8 cellular contexts compared by ENCODE assay signal in the genomic region with DNA sequence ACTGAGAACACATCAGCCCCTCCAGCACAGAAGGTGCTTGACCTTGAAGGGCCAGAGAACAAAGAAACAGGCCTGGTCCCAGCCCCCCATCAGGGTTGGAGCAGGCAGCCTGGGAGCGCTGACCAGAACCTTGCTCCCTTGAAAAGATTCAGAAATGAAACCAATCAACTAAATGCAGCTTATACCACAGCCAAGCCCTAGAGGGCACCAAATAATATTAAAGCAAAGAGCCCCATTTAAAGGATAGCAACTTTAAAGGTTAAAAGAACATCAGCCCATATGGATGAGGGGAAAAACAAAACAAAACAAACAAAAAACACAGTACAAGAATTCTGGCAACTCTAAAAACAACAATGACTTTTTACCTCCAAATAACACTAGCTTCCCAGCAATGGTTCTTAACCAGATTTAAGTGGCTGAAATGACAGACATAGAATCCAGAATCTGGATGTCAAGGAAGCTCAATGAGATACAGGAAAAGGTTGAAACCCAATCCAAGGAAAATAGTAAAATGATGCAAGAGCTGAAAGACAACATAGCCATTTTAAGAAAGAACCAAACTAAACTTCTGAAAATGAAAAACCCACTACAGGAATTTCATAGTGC.
A peak's percentile ranks its signal among the peaks of the same experiment; 100 is the strongest.
DNase-seq lines count a peak whose midpoint lies in the region; FAIRE-seq and TF ChIP-seq lines count a peak whose summit lies in the region.

No MANE protein-coding gene starts in this region.

- TF ChIP-seq POLR2A in GM12891 (IDR thresholded peaks at IDR 0.05; ENCODE audit: low read depth, low read length), result no peak

- no peak for TF ChIP-seq EP300 in Ishikawa (IDR thresholded peaks at IDR 0.05; ENCODE audit: borderline replicate concordance)

- peak overlapping the region in 1 of 5 experiments; percentile 50 for H3K27ac Mint-ChIP-seq in brain
- no peak overlapping the region for H3K27ac Mint-ChIP-seq in nephron
- no peak overlapping the region for H3K27ac Mint-ChIP-seq in activated T-cell treated with anti-CD3 and anti-CD28 coated beads, Interleukin-2, amount 50 U/mL, for 24 hours

- peaks cover 4% of the 10 kb centered on the region for H3K4me1 Mint-ChIP-seq in brain
- H3K4me1 Mint-ChIP-seq in nephron, result no peaks in the 10 kb centered on the region
- H3K4me1 Mint-ChIP-seq in activated T-cell treated with anti-CD3 and anti-CD28 coated beads, Interleukin-2, amount 50 U/mL, for 24 hours (ENCODE audit: low read depth), result no peaks in the 10 kb centered on the region

- DNase-seq in D721Med (ENCODE audit: insufficient read length, low spot score) (no peak), NOMO-1 (lab: John Stamatoyannopoulos, UW; ENCODE audit: unreplicated experiment in 2 of 2) (no peak), GM12891 (ENCODE audit: insufficient read length, low spot score) (no peak), NCI-H2227 (lab: John Stamatoyannopoulos, UW; ENCODE audit: unreplicated experiment) (no peak)
- no peak for DNase-seq in activated T-cell treated with anti-CD3 and anti-CD28 coated beads, Interleukin-2, amount 50 U/mL, for 24 hours

- FAIRE-seq in D721Med (lab: Jason Lieb, UNC) (no peak), GM12891 (lab: Jason Lieb, UNC) (no peak)

- H3K36me3 Mint-ChIP-seq in brain (no peaks in the 10 kb centered on the region), nephron (ENCODE audit: low read depth) (no peaks in the 10 kb centered on the region)
- H3K36me3 Mint-ChIP-seq in activated T-cell treated with anti-CD3 and anti-CD28 coated beads, Interleukin-2, amount 50 U/mL, for 24 hours (ENCODE audit: low read depth), result no peaks in the 10 kb centered on the region

- H3K9me3 Mint-ChIP-seq in brain, result peaks cover 10 to 28% (median 15%) of the 10 kb centered on the region in 5 experiments
- H3K9me3 Mint-ChIP-seq in nephron, result peaks cover 17% of the 10 kb centered on the region
- H3K9me3 Mint-ChIP-seq in activated T-cell treated with anti-CD3 and anti-CD28 coated beads, Interleukin-2, amount 50 U/mL, for 24 hours, result peaks cover 6% of the 10 kb centered on the region

- H3K4me3 Mint-ChIP-seq in brain, result no peak overlapping the region
- H3K4me3 Mint-ChIP-seq in nephron, result no peak overlapping the region
- no peak overlapping the region for H3K4me3 Mint-ChIP-seq in activated T-cell treated with anti-CD3 and anti-CD28 coated beads, Interleukin-2, amount 50 U/mL, for 24 hours

- TF ChIP-seq RAD21 in Ishikawa (IDR thresholded peaks at IDR 0.05; ENCODE audit: low read depth), result peak; percentile 5; the same call in 1 of the 2 replicates

- TF ChIP-seq CTCF in D721Med (IDR thresholded peaks at IDR 0.05; ENCODE audit: insufficient read depth, missing control alignments) (peak; percentile 57), brain (conservative IDR thresholded peaks at IDR 0.05) (peak; percentile 43 to 55), nephron (IDR thresholded peaks at IDR 0.05; ENCODE audit: unreplicated experiment in 3 of 3) (peak; percentile 39 to 55 (median 40))

- H3K27me3 Mint-ChIP-seq in brain, result peaks cover 6% of the 10 kb centered on the region
- H3K27me3 Mint-ChIP-seq in nephron (ENCODE audit: low read depth), result no peaks in the 10 kb centered on the region
- H3K27me3 Mint-ChIP-seq in activated T-cell treated with anti-CD3 and anti-CD28 coated beads, Interleukin-2, amount 50 U/mL, for 24 hours, result no peaks in the 10 kb centered on the region

TF ChIP-seq in Ishikawa, 13 proteins besides CTCF, POLR2A, EP300 and RAD21 (continues in another document):
- TF ChIP-seq YY1 (IDR thresholded peaks at IDR 0.05; ENCODE audit: low read depth) (no peak), NFIC (IDR thresholded peaks at IDR 0.05) (no peak), EGR1 (IDR thresholded peaks at IDR 0.05) (no peak), USF1 (IDR thresholded peaks at IDR 0.05) (no peak), ZBTB7A (IDR thresholded peaks at IDR 0.05; ENCODE audit: low read depth) (no peak), FOXM1 (IDR thresholded peaks at IDR 0.05; ENCODE audit: borderline replicate concordance, low read depth) (no peak), CREB1 (IDR thresholded peaks at IDR 0.05; ENCODE audit: low read depth) (no peak), TCF12 (IDR thresholded peaks at IDR 0.05; ENCODE audit: low read depth) (no peak)
- TF ChIP-seq, protein P1, sequence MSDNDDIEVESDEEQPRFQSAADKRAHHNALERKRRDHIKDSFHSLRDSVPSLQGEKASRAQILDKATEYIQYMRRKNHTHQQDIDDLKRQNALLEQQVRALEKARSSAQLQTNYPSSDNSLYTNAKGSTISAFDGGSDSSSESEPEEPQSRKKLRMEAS (IDR thresholded peaks at IDR 0.05), result no peak
- TF ChIP-seq, protein P2, sequence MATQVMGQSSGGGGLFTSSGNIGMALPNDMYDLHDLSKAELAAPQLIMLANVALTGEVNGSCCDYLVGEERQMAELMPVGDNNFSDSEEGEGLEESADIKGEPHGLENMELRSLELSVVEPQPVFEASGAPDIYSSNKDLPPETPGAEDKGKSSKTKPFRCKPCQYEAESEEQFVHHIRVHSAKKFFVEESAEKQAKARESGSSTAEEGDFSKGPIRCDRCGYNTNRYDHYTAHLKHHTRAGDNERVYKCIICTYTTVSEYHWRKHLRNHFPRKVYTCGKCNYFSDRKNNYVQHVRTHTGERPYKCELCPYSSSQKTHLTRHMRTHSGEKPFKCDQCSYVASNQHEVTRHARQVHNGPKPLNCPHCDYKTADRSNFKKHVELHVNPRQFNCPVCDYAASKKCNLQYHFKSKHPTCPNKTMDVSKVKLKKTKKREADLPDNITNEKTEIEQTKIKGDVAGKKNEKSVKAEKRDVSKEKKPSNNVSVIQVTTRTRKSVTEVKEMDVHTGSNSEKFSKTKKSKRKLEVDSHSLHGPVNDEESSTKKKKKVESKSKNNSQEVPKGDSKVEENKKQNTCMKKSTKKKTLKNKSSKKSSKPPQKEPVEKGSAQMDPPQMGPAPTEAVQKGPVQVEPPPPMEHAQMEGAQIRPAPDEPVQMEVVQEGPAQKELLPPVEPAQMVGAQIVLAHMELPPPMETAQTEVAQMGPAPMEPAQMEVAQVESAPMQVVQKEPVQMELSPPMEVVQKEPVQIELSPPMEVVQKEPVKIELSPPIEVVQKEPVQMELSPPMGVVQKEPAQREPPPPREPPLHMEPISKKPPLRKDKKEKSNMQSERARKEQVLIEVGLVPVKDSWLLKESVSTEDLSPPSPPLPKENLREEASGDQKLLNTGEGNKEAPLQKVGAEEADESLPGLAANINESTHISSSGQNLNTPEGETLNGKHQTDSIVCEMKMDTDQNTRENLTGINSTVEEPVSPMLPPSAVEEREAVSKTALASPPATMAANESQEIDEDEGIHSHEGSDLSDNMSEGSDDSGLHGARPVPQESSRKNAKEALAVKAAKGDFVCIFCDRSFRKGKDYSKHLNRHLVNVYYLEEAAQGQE (IDR thresholded peaks at IDR 0.05; ENCODE audit: low read depth), result no peak

TF ChIP-seq in GM12891, 5 proteins besides CTCF, POLR2A, EP300 and RAD21:
- TF ChIP-seq TAF1 (IDR thresholded peaks at IDR 0.05; ENCODE audit: low read depth, low read length) (no peak), POU2F2 (IDR thresholded peaks at IDR 0.05; ENCODE audit: low read depth, low read length) (no peak), PAX5 (IDR thresholded peaks at IDR 0.05; ENCODE audit: insufficient read depth, low read length, severe bottlenecking) (no peak), SPI1 (IDR thresholded peaks at IDR 0.05; ENCODE audit: low read depth, low read length) (no peak)
